1 cellular context compared by ENCODE assay signal in the genomic region with DNA sequence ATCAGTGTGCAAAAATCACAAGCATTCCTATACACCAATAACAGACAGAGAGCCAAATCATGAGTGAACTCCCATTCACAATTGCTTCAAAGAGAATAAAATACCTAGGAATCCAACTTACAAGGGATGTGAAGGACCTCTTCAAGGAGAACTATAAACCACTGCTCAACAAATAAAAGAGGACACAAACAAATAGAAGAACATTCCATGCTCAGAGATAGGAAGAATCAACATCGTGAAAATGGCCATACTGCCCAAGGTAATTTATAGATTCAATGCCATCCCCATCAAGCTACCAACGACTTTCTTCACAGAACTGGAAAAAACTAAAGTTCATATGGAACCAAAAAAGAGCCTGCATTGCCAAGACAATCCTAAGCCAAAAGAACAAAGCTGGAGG. TPM values are rescaled to one million over a fixed set of nuclear protein-coding genes. Genes with fewer than 3 reads are reported as not detected.
"Had no signal": no experiment of that assay in that cellular context is flagged by ENCODE, and none has a peak within 500 bp of the region (broad histone marks: within the 10 kb centered on the region; RNA-seq: fewer than 3 reads in every experiment).

No MANE protein-coding gene starts in this region.

RNA-seq across cellular contexts. Expression of a gene that starts 54.8 kb away (rescaled TPM):
- total RNA-seq: H4 had no signal
